Comparison of ENCODE assay signal across 24 cellular contexts in genomic region chr17:57858838-57859237, GRCh38. TPM values are rescaled to one million over a fixed set of nuclear protein-coding genes. Genes with fewer than 3 reads are reported as not detected.
A peak's percentile ranks its signal among the peaks of the same experiment; 100 is the strongest.
DNase-seq lines count a peak whose midpoint lies in the region; ATAC-seq, FAIRE-seq and TF ChIP-seq lines count a peak whose summit lies in the region.
"Had no signal": no experiment of that assay in that cellular context is flagged by ENCODE, and none has a peak within 500 bp of the region (broad histone marks: within the 10 kb centered on the region; RNA-seq: fewer than 3 reads in every experiment).

No MANE protein-coding gene starts in this region.

- no peak overlapping the region for H4K91ac ChIP-seq in mesenchymal stem cell (ENCODE audit: low read length)

- no peak overlapping the region for H3K9ac ChIP-seq in mesenchymal stem cell (ENCODE audit: low read length)

- H3K9me3 ChIP-seq in A549 (no peaks in the 10 kb centered on the region), Panc1 (ENCODE audit: control insufficient read depth, insufficient read depth, low read depth, low read length) (no peaks in the 10 kb centered on the region), mesenchymal stem cell (ENCODE audit: control insufficient read depth, low read length) (no peaks in the 10 kb centered on the region), sigmoid colon (no peaks in the 10 kb centered on the region)
- H3K9me3 ChIP-seq: SJSA1 had no signal

- H3K36me3 Mint-ChIP-seq in activated T-cell treated with anti-CD3 and anti-CD28 coated beads, Interleukin-2, amount 50 U/mL, for 4 hours (ENCODE audit: insufficient read depth), result no peaks in the 10 kb centered on the region

- H3K27me3 Mint-ChIP-seq in activated T-cell treated with anti-CD3 and anti-CD28 coated beads, Interleukin-2, amount 50 U/mL, for 4 hours (ENCODE audit: low read depth), result peaks cover 13% of the 10 kb centered on the region

- no peak overlapping the region for H3K4me3 Mint-ChIP-seq in activated T-cell treated with anti-CD3 and anti-CD28 coated beads, Interleukin-2, amount 50 U/mL, for 4 hours

- H3K27ac ChIP-seq in A549 (peak overlapping the region; percentile 92 to 95), Panc1 (ENCODE audit: low read length) (peak overlapping the region; percentile 89), mesenchymal stem cell (ENCODE audit: low read length, poor library complexity, severe bottlenecking) (no peak overlapping the region), sigmoid colon (peak overlapping the region; percentile 92 to 97 (median 94))
- H3K27ac ChIP-seq: SJSA1 had no signal

- TF ChIP-seq EP300 in A549 (IDR thresholded peaks at IDR 0.05) (no peak), sigmoid colon (IDR thresholded peaks at IDR 0.05) (no peak)

- no peak overlapping the region for H3K4me3 ChIP-seq in A549
- no peak overlapping the region for H3K4me3 ChIP-seq in Panc1 (ENCODE audit: low read depth in 2 of 2, low read length in 2 of 2)
- no peak overlapping the region for H3K4me3 ChIP-seq in mesenchymal stem cell (ENCODE audit: insufficient read depth in 1 of 2, low read depth in 1 of 2, low read length in 2 of 2)
- H3K4me3 ChIP-seq in sigmoid colon, result no peak overlapping the region
- H3K4me3 ChIP-seq: SJSA1 had no signal

- no peak overlapping the region for H2BK15ac ChIP-seq in mesenchymal stem cell (ENCODE audit: low read depth, poor library complexity, severe bottlenecking)

- H3K79me1 ChIP-seq in mesenchymal stem cell (replicated peaks; ENCODE audit: low read length, poor library complexity, severe bottlenecking), result peaks cover 1% of the 10 kb centered on the region

- no peak for TF ChIP-seq RAD21 in A549 (conservative IDR thresholded peaks at IDR 0.05 in 1 of 2, IDR thresholded peaks at IDR 0.05 in 1 of 2)

- in situ Hi-C loops in Panc1 (cut with HindIII; ENCODE audit: low pct_unique_long_range_greater_than_20kb, low sequenced_read_pairs), result loop anchor here (5.0 kb wide), 1 partner anchor 138 kb away; no protein-coding TSS in a partner anchor

- intact Hi-C loops in Panc1 (cut with micrococcal nuclease; ENCODE audit: unreplicated experiment), result loop anchor here (2.0 to 5.0 kb wide), 2 partner anchors 88 to 136 kb away; no protein-coding TSS in a partner anchor
- intact Hi-C loops in sigmoid colon (cut with DNase I), result loop anchor here (1.0 to 5.0 kb wide), 3 partner anchors 32 to 253 kb away; no protein-coding TSS in a partner anchor

- no peak overlapping the region for H3K4me2 ChIP-seq in A549
- no peak overlapping the region for H3K4me2 ChIP-seq in mesenchymal stem cell (ENCODE audit: low read length, poor library complexity, severe bottlenecking)

- H2BK120ac ChIP-seq in mesenchymal stem cell (ENCODE audit: low read depth, low read length), result no peak overlapping the region

- H3K14ac ChIP-seq in mesenchymal stem cell (ENCODE audit: low read length in 2 of 2), result peak overlapping the region in 1 of 2 experiments; percentile 58

- peak overlapping the region in 1 of 2 experiments; percentile 5 for H3K4ac ChIP-seq in mesenchymal stem cell (ENCODE audit: low read depth in 1 of 2, low read length in 2 of 2)

- WGBS in A549 (ENCODE audit: missing lambda C conversion rate), result 89% methylated on average over 5 of the region's 5 CpGs
- WGBS in mesenchymal stem cell, result 87% methylated on average over 5 of the region's 5 CpGs
- WGBS in sigmoid colon, 2 donors, result 89% methylated on average over 5 of the region's 5 CpGs

- no peak overlapping the region for H2AFZ ChIP-seq in mesenchymal stem cell (ENCODE audit: low read depth, low read length)

- H3K18ac ChIP-seq in mesenchymal stem cell (ENCODE audit: low read depth in 1 of 2, low read length in 2 of 2), result no peak overlapping the region

- H3K27me3 ChIP-seq in Panc1 (ENCODE audit: control insufficient read depth, insufficient read depth, low read length), result no peaks in the 10 kb centered on the region
- no peaks in the 10 kb centered on the region for H3K27me3 ChIP-seq in mesenchymal stem cell (ENCODE audit: control insufficient read depth in 1 of 2, insufficient read depth in 1 of 2, low read length in 2 of 2)
- no peaks in the 10 kb centered on the region for H3K27me3 ChIP-seq in sigmoid colon
- H3K27me3 ChIP-seq: SJSA1 had no signal

- H2BK5ac ChIP-seq in mesenchymal stem cell (ENCODE audit: low read depth, low read length, poor library complexity, severe bottlenecking), result no peak overlapping the region

- TF ChIP-seq CTCF in A549 (IDR thresholded peaks at IDR 0.05) (no peak), Panc1 (IDR thresholded peaks at IDR 0.05) (no peak), sigmoid colon (IDR thresholded peaks at IDR 0.05) (no peak)

- BruUV-seq in Panc1 (replicated peaks; lab: Mats Ljungman, UMichigan), result no TSS peak

- H3K36me3 ChIP-seq in Panc1 (ENCODE audit: control insufficient read depth, insufficient read depth, low read length), result no peaks in the 10 kb centered on the region
- peaks cover 0 to 3% of the 10 kb centered on the region in 2 experiments for H3K36me3 ChIP-seq in mesenchymal stem cell (ENCODE audit: control insufficient read depth in 1 of 2, insufficient read depth in 2 of 2, low read depth in 1 of 2, low read length in 2 of 2)
- no peaks in the 10 kb centered on the region for H3K36me3 ChIP-seq in sigmoid colon
- H3K36me3 ChIP-seq: SJSA1 had no signal

- H3K4me1 Mint-ChIP-seq in activated T-cell treated with anti-CD3 and anti-CD28 coated beads, Interleukin-2, amount 50 U/mL, for 4 hours (ENCODE audit: low read depth), result peaks cover 10% of the 10 kb centered on the region

- H3K4me1 ChIP-seq in A549, result peaks cover 67% of the 10 kb centered on the region
- peaks cover 53% of the 10 kb centered on the region for H3K4me1 ChIP-seq in Panc1 (ENCODE audit: control insufficient read depth, insufficient read depth, low read length)
- peaks cover 32% of the 10 kb centered on the region for H3K4me1 ChIP-seq in mesenchymal stem cell (ENCODE audit: control insufficient read depth, insufficient read depth, low read depth, low read length)
- H3K4me1 ChIP-seq in sigmoid colon, result peaks cover 0 to 82% (median 71%) of the 10 kb centered on the region in 4 donors

- ATAC-seq in A549 (no peak), Panc1 (no peak), GM19463 (IDR thresholded peaks at IDR 0.05; ENCODE audit: unreplicated experiment) (no peak)
- ATAC-seq in activated T-cell treated with anti-CD3 and anti-CD28 coated beads, Interleukin-2, amount 50 U/mL, for 4 hours, result no peak
- ATAC-seq: PC-3 had no signal

- FAIRE-seq in A549 (lab: Jason Lieb, UNC) (no peak), GM12892 (lab: Jason Lieb, UNC) (no peak)
- FAIRE-seq: GM19239, H54 had no signal

- CTCF ChIA-PET in A549 (lab: Yijun Ruan, JAX), result interaction anchor here (0.9 to 48.7 kb wide), 32 partner anchors 7 to 268 kb away, joined by 3 to 1377 read pairs (median 6); partner anchors contain the start of genes CUEDC1, MRPS23, SRSF1 and VEZF1
- CTCF ChIA-PET in Panc1 (lab: Charles Lee), result interaction anchor here (0.9 to 1.5 kb wide), 9 partner anchors 9 to 141 kb away, joined by 3 to 6 read pairs (median 5); no protein-coding TSS in a partner anchor

- H3K23ac ChIP-seq in mesenchymal stem cell (ENCODE audit: low read length in 2 of 2), result no peak overlapping the region

- no peak for TF ChIP-seq POLR2A in A549 (IDR thresholded peaks at IDR 0.05; ENCODE audit: low read length)
- TF ChIP-seq POLR2A in sigmoid colon (IDR thresholded peaks at IDR 0.05), result no peak
- TF ChIP-seq POLR2A in GM12892 (IDR thresholded peaks at IDR 0.05; ENCODE audit: low read depth, low read length), result no peak

- POLR2A ChIA-PET in A549 (lab: Yijun Ruan, JAX) (interaction anchor here (1.3 to 4.6 kb wide), 4 partner anchors 129 to 139 kb away, joined by 6 to 44 read pairs (median 14); partner anchors contain the start of gene VEZF1), Panc1 (lab: Charles Lee) (interaction anchor here (0.7 to 1.0 kb wide), 2 partner anchors 130 to 135 kb away, joined by 3 read pairs; no protein-coding TSS in a partner anchor)

- no peak overlapping the region for H2BK12ac ChIP-seq in mesenchymal stem cell (ENCODE audit: low read length in 2 of 2)

- no peak for DNase-seq in A549 (ENCODE audit: low read depth in 1 of 2, low spot score in 1 of 2)
- DNase-seq in Panc1 (ENCODE audit: low read depth, low spot score), result no peak
- no peak for DNase-seq in mesenchymal stem cell
- DNase-seq in sigmoid colon, result peak; percentile 46
- DNase-seq in activated T-cell treated with anti-CD3 and anti-CD28 coated beads, Interleukin-2, amount 50 U/mL, for 4 hours, result no peak
- no peak for DNase-seq in GM12892 (ENCODE audit: insufficient read length)
- no peak for DNase-seq in HUDEP-2 (lab: John Stamatoyannopoulos, UW; ENCODE audit: unreplicated experiment in 76 of 76)
- DNase-seq: 8988T, Calu3, DMS153, GF-D8, KBM-7, MV-4-11, NCI-H1105, NCI-H1436 treated with DMSO at 0.1 percent for 48 hours, NCI-H1930, NCI-H2107, NCI-H524 treated with DMSO at 0.1 percent for 48 hours, NCI-H774, PC-3 had no signal

- no peak overlapping the region for H4K8ac ChIP-seq in mesenchymal stem cell (ENCODE audit: low read length)

- H3K9me3 Mint-ChIP-seq in activated T-cell treated with anti-CD3 and anti-CD28 coated beads, Interleukin-2, amount 50 U/mL, for 4 hours, result no peaks in the 10 kb centered on the region

- peak overlapping the region; percentile 76 for H2AK5ac ChIP-seq in mesenchymal stem cell (ENCODE audit: low read length, severe bottlenecking)

TF ChIP-seq in A549, 52 proteins besides CTCF, POLR2A, EP300 and RAD21 (continues in another document):
- TF ChIP-seq FOXS1 (CRISPR knock-in tag; IDR thresholded peaks at IDR 0.05), result no peak
- no peak for TF ChIP-seq ELK1 (IDR thresholded peaks at IDR 0.05; ENCODE audit: low read depth, low read length)

RNA-seq across cellular contexts. Expression of gene MRPS23, which starts 9.0 kb away (rescaled TPM):
- 73.2 and 110 TPM in 2 replicates for polyA plus RNA-seq in A549 (2011; rRNA removed)
- polyA plus RNA-seq in A549 (2012; cell fraction: cytosol; rRNA removed), result 96.6 and 104 TPM in 2 replicates
- 45.7 and 49.9 TPM in 2 replicates for polyA plus RNA-seq in A549 (2012; cell fraction: nucleus; rRNA removed)
- 140 to 164 TPM (median 153 TPM) in 3 replicates for polyA plus RNA-seq in A549 (2017; fragmentation: RNase III; extraction: RNeasy Plus Mini Kit Qiagen cat#74134 plus additional on column Dnase treatment)
- 36.4 and 52.6 TPM in 2 replicates for polyA minus RNA-seq in A549 (2011; rRNA and poly(A)+ RNA removed)
- total RNA-seq in Panc1 (2021; ENCODE audit: unreplicated experiment), result 85.4 TPM
- polyA plus RNA-seq in Panc1 (2012; ENCODE audit: insufficient read length), result 76.8 TPM
- 23.0 TPM for polyA plus RNA-seq in mesenchymal stem cell (2013, experiment 1 of 2)
- 21.0 TPM for polyA plus RNA-seq in mesenchymal stem cell (2013, experiment 2 of 2)
- total RNA-seq in sigmoid colon, result 10 to 100 TPM in 3 of 4 donors, 1 to 10 TPM in 1; 9.5 to 15.1 (median 13.3) TPM
- polyA plus RNA-seq in sigmoid colon, result 10 to 100 TPM; 16.6 to 43.9 (median 17.4) TPM
- total RNA-seq in activated T-cell treated with anti-CD3 and anti-CD28 coated beads, Interleukin-2, amount 50 U/mL, for 4 hours, result 100 to 1,000 TPM; 116 to 125 (median 118) TPM
- 83.1 TPM for polyA plus RNA-seq in GM12892 (2012; ENCODE audit: missing spikeins)
